In genomic region chr6:10409160-10409765, GRCh38 we compare ENCODE assay signal across 1 cellular context.
TF ChIP-seq lines count a peak whose summit lies in the region.

No MANE protein-coding gene starts in this region.

TF ChIP-seq in IMR-90, 13 proteins besides CTCF, POLR2A, EP300 and RAD21 (continued from another document):
- TF ChIP-seq MXI1 (IDR thresholded peaks at IDR 0.05; ENCODE audit: borderline replicate concordance, low read depth, low read length) (no peak), NFE2L2 (IDR thresholded peaks at IDR 0.05; ENCODE audit: low read depth, low read length) (no peak), SMC3 (IDR thresholded peaks at IDR 0.05; ENCODE audit: low read depth, low read length) (no peak), CEBPB (IDR thresholded peaks at IDR 0.05; ENCODE audit: low read depth, low read length) (no peak), ELK1 (IDR thresholded peaks at IDR 0.05; ENCODE audit: borderline replicate concordance, low read depth, low read length) (no peak), RCOR1 (IDR thresholded peaks at IDR 0.05; ENCODE audit: insufficient replicate concordance, low read length) (no peak)
TF ChIP-seq in IMR-90: peak in this region for 0.
